Comparison of ENCODE assay signal across 8 cellular contexts in genomic region chr14:88384653-88385205, GRCh38. TPM values are rescaled to one million over a fixed set of nuclear protein-coding genes. Genes with fewer than 3 reads are reported as not detected.
DNase-seq lines count a peak whose midpoint lies in the region; ATAC-seq and TF ChIP-seq lines count a peak whose summit lies in the region.

No MANE protein-coding gene starts in this region.

- peak in 1 of 2 donors; percentile 25 for DNase-seq in cardiac muscle cell (ENCODE audit: low read depth in 1 of 2, low spot score in 1 of 2)
- DNase-seq in cardiac septum (ENCODE audit: low spot score): no peak
- DNase-seq in adipocyte (ENCODE audit: low read depth): peak; percentile 72
- DNase-seq in iris pigment epithelial cell (ENCODE audit: low read depth): peak; percentile 1
- DNase-seq in SKM-1 treated with dmso at 0.1 percent for 144 hours (lab: John Stamatoyannopoulos, UW; ENCODE audit: unreplicated experiment): no peak
- DNase-seq in ureter (ENCODE audit: low spot score): no peak

- H3K4me1 ChIP-seq in cardiac muscle cell (ENCODE audit: low read depth) (peaks cover 4% of the 10 kb centered on the region), adipocyte (ENCODE audit: control insufficient read depth, insufficient read depth, low read length) (peaks cover 18% of the 10 kb centered on the region), stomach smooth muscle (ENCODE audit: control insufficient read depth, insufficient read depth, low read length) (peaks cover 12% of the 10 kb centered on the region)

- ATAC-seq in GM19395 (IDR thresholded peaks at IDR 0.05; ENCODE audit: unreplicated experiment): no peak

- H3K9ac ChIP-seq in adipocyte (ENCODE audit: low read length) (peak overlapping the region; percentile 86), stomach smooth muscle (ENCODE audit: low read length in 2 of 2) (peak overlapping the region; percentile 91 to 92)

- H3K9me3 ChIP-seq in cardiac muscle cell (ENCODE audit: low read depth): no peaks in the 10 kb centered on the region
- H3K9me3 ChIP-seq in adipocyte (ENCODE audit: control insufficient read depth, low read length): no peaks in the 10 kb centered on the region
- no peaks in the 10 kb centered on the region for H3K9me3 ChIP-seq in stomach smooth muscle (ENCODE audit: control insufficient read depth in 2 of 2, low read length in 2 of 2)

- H3K4me3 ChIP-seq in cardiac muscle cell (peak overlapping the region; percentile 64), adipocyte (ENCODE audit: low read length) (peak overlapping the region; percentile 92), stomach smooth muscle (ENCODE audit: low read length in 2 of 2) (peak overlapping the region; percentile 98 to 99)

- H3K36me3 ChIP-seq in cardiac muscle cell: no peaks in the 10 kb centered on the region
- H3K36me3 ChIP-seq in adipocyte (ENCODE audit: control insufficient read depth, insufficient read depth, low read length, severe bottlenecking): no peaks in the 10 kb centered on the region
- no peaks in the 10 kb centered on the region for H3K36me3 ChIP-seq in stomach smooth muscle (ENCODE audit: control insufficient read depth in 2 of 2, insufficient read depth in 2 of 2, low read length in 2 of 2)

- H3K27me3 ChIP-seq in cardiac muscle cell (peaks cover 3% of the 10 kb centered on the region), adipocyte (replicated peaks; ENCODE audit: control insufficient read depth, insufficient read depth, low read length) (peaks cover 2% of the 10 kb centered on the region), stomach smooth muscle (ENCODE audit: control insufficient read depth in 1 of 2, insufficient read depth in 2 of 2, low read length in 2 of 2) (no peaks in the 10 kb centered on the region)

- no peak for TF ChIP-seq CTCF in cardiac muscle cell (IDR thresholded peaks at IDR 0.05; ENCODE audit: low read depth, low read length)

- intact Hi-C loops in cardiac septum (cut with DNase I): loop anchor here (5.0 to 10.0 kb wide), 3 partner anchors 178 to 390 kb away; partner anchors contain the start of genes GALC and ZC3H14

- H3K27ac ChIP-seq in cardiac muscle cell (no peak overlapping the region), stomach smooth muscle (ENCODE audit: low read length) (peak overlapping the region; percentile 71)

RNA-seq across cellular contexts. Expression of gene SPATA7, which starts 0.7 kb away (rescaled TPM):
- total RNA-seq in cardiac muscle cell (25.6 and 38.5 TPM in 2 replicates), cardiac septum (7.2 TPM), ureter (15.9 TPM)
- polyA plus RNA-seq in cardiac muscle cell: 19.1 and 23.2 TPM in 2 replicates

Comparison
In these comparisons a context has a peak if more than half of its experiments do, and no peak if none do; other contexts are left out.
1. DNase-seq: peak in adipocyte (single experiment) and iris pigment epithelial cell (single experiment); none in cardiac septum (single experiment), SKM-1 treated with dmso at 0.1 percent for 144 hours (single experiment) and ureter (single experiment).
2. Peak in every context shown above with its lines, with median percentiles within 50 percentile points of each other: H3K4me3 ChIP-seq.